Comparison of ENCODE assay signal across 8 cellular contexts in genomic region chr19:44112802-44113137, GRCh38. TPM values are rescaled to one million over a fixed set of nuclear protein-coding genes. Genes with fewer than 3 reads are reported as not detected.
DNase-seq lines count a peak whose midpoint lies in the region; ATAC-seq, FAIRE-seq and TF ChIP-seq lines count a peak whose summit lies in the region.

No MANE protein-coding gene starts in this region.

- H3K27ac ChIP-seq in MM.1S (ENCODE audit: low read length) = no peak overlapping the region
- H3K27ac ChIP-seq in H1 (ENCODE audit: low read depth, low read length) = peak overlapping the region; percentile 56

- no peak overlapping the region; the same call in 1 of the 2 replicates for H2AK5ac ChIP-seq in H1 (ENCODE audit: low read depth, low read length)

- H2BK20ac ChIP-seq in H1 (ENCODE audit: low read length) = no peak overlapping the region

- H3K36me3 ChIP-seq in MM.1S (replicated peaks; ENCODE audit: insufficient read depth, low read length) (no peaks in the 10 kb centered on the region), H1 (ENCODE audit: control insufficient read depth in 2 of 4, insufficient read depth in 4 of 4, low read length in 3 of 4) (peaks cover 0 to 18% (median 5%) of the 10 kb centered on the region in 4 experiments; a peak in 5 of 8 replicates)

- TF ChIP-seq EP300 in H1 (IDR thresholded peaks at IDR 0.05; ENCODE audit: borderline replicate concordance in 1 of 2, low read depth in 2 of 2, low read length in 2 of 2) = no peak

- no peak overlapping the region for H4K5ac ChIP-seq in H1 (ENCODE audit: insufficient read length, low read depth, low read length)

- H3K56ac ChIP-seq in H1 (replicated peaks; ENCODE audit: insufficient read length, low read depth, low read length) = no peak overlapping the region

- H3K4me3 ChIP-seq in MM.1S (ENCODE audit: low read length) (peak overlapping the region; percentile 87), H1 (ENCODE audit: extremely low read depth in 1 of 4, insufficient read depth in 2 of 4, low read depth in 3 of 4, low read length in 4 of 4) (peak overlapping the region; percentile 80 to 100 (median 95))

- ATAC-seq in GM19351 (IDR thresholded peaks at IDR 0.05; ENCODE audit: unreplicated experiment) = peak; percentile 9
- peak; percentile 20 for ATAC-seq in omental fat pad (ENCODE audit: low FRiP score)
- no peak for ATAC-seq in GM18519 (IDR thresholded peaks at IDR 0.05; ENCODE audit: low FRiP score, unreplicated experiment)
- no peak for ATAC-seq in HG03045 (IDR thresholded peaks at IDR 0.05; ENCODE audit: unreplicated experiment)
- ATAC-seq in HG03432 (IDR thresholded peaks at IDR 0.05; ENCODE audit: unreplicated experiment) = no peak

- no peak overlapping the region for H3K4ac ChIP-seq in H1 (replicated peaks; ENCODE audit: insufficient read length, low read depth, low read length)

- H4K91ac ChIP-seq in H1 (replicated peaks; ENCODE audit: insufficient read length, low read length) = no peak overlapping the region

- TF ChIP-seq CTCF in MM.1S (IDR thresholded peaks at IDR 0.05; ENCODE audit: low read length) (no peak), H1 (IDR thresholded peaks at IDR 0.05; ENCODE audit: control extremely low read depth in 1 of 3, insufficient read depth in 1 of 3, low read depth in 1 of 3, low read length in 3 of 3) (no peak), omental fat pad (IDR thresholded peaks at IDR 0.05) (no peak)

- no peak for FAIRE-seq in H1 (lab: Jason Lieb, UNC)

- peak overlapping the region; percentile 42; the same call in 1 of the 2 replicates for H4K8ac ChIP-seq in H1 (ENCODE audit: extremely low read depth, insufficient read depth, low read length)

- H3K4me1 ChIP-seq in MM.1S (ENCODE audit: low read length) (0 out of 2 replicates have a peak, but pooled peaks cover 3% of the 10 kb centered on the region), H1 (replicated peaks in 1 of 4; ENCODE audit: control insufficient read depth in 3 of 4, insufficient read depth in 4 of 4, low read length in 3 of 4) (no peaks in the 10 kb centered on the region)

- H3K14ac ChIP-seq in H1 (ENCODE audit: insufficient read length) = no peak overlapping the region

- no peak overlapping the region for H2BK15ac ChIP-seq in H1 (ENCODE audit: low read length)

- no peaks in the 10 kb centered on the region for H3F3A ChIP-seq in MM.1S (ENCODE audit: insufficient read depth, low read length)

- no peak for DNase-seq in MM.1S
- DNase-seq in H1 (ENCODE audit: low read depth in 1 of 2, low spot score in 2 of 2) = no peak
- no peak for DNase-seq in omental fat pad (ENCODE audit: low spot score)
- DNase-seq in NCI-H1417 (lab: John Stamatoyannopoulos, UW) = no peak

- POLR2A ChIA-PET in H1 (lab: Charles Lee; ENCODE audit: partially characterized antibody) = interaction anchor here (0.9 to 3.8 kb wide), 10 partner anchors 18 to 387 kb away, joined by 3 to 27 read pairs (median 5); partner anchors contain the start of genes ZNF180, ZNF223, ZNF224 and ZNF226

- no peak overlapping the region for H2BK120ac ChIP-seq in H1 (replicated peaks; ENCODE audit: low read depth, low read length)

- H3K27me3 ChIP-seq in MM.1S (replicated peaks; ENCODE audit: insufficient read depth, low read length) (no peaks in the 10 kb centered on the region), H1 (replicated peaks in 1 of 4; ENCODE audit: control insufficient read depth in 3 of 4, extremely low read depth in 1 of 4, insufficient read depth in 3 of 4, low read length in 3 of 4) (no peaks in the 10 kb centered on the region)

- no peaks in the 10 kb centered on the region; the same call in 1 of the 2 replicates for H3K79me1 ChIP-seq in H1 (ENCODE audit: low read depth, low read length)

- H3K9me3 ChIP-seq in MM.1S (replicated peaks; ENCODE audit: insufficient read depth, low read length) = no peaks in the 10 kb centered on the region
- H3K9me3 ChIP-seq in H1 (ENCODE audit: insufficient read depth in 2 of 2, low read depth in 1 of 2, low read length in 1 of 2) = peaks cover 15 to 17% of the 10 kb centered on the region in 2 experiments

- H3K23ac ChIP-seq in H1 (ENCODE audit: insufficient read length) = no peak overlapping the region

- H2AFZ ChIP-seq in MM.1S (ENCODE audit: low read length) (peak overlapping the region; percentile 98), H1 (ENCODE audit: low read length) (peak overlapping the region; percentile 63; the same call in 1 of the 2 replicates)

- TF ChIP-seq POLR2A in H1 (IDR thresholded peaks at IDR 0.05; ENCODE audit: control extremely low read depth in 1 of 2, low read depth in 2 of 2, low read length in 2 of 2) = no peak; a peak in 1 of 3 replicates

- H3K9ac ChIP-seq in MM.1S (ENCODE audit: low read length) = no peak overlapping the region
- H3K9ac ChIP-seq in H1 (replicated peaks in 1 of 4; ENCODE audit: extremely low read depth in 1 of 4, low read depth in 3 of 4, low read length in 3 of 4) = peak overlapping the region in 3 of 4 experiments; percentile 62 to 93 (median 81); a peak in 6 of 7 replicates

- peaks cover 4% of the 10 kb centered on the region; the same call in 1 of the 2 replicates for H3K23me2 ChIP-seq in H1 (ENCODE audit: low read depth, low read length)

- no peak overlapping the region; the same call in 1 of the 2 replicates for H2BK12ac ChIP-seq in H1 (ENCODE audit: low read depth, low read length)

- peak overlapping the region; percentile 98 for H3K4me2 ChIP-seq in MM.1S (ENCODE audit: low read depth, low read length)
- peak overlapping the region; percentile 64 to 69 for H3K4me2 ChIP-seq in H1 (ENCODE audit: insufficient read depth in 1 of 2, low read depth in 2 of 2, low read length in 2 of 2)

- CTCF ChIA-PET in H1 (lab: Charles Lee; ENCODE audit: partially characterized antibody) = interaction anchor here (0.9 kb wide), 1 partner anchor 62 kb away, joined by 5 read pairs; no protein-coding TSS in a partner anchor

- no peak for TF ChIP-seq RAD21 in H1 (IDR thresholded peaks at IDR 0.05 in 1 of 2, conservative IDR thresholded peaks at IDR 0.05 in 1 of 2; ENCODE audit: low read depth in 2 of 2, low read length in 2 of 2)

- H4K20me1 ChIP-seq in MM.1S (ENCODE audit: insufficient read depth, low read length) = no peaks in the 10 kb centered on the region
- H4K20me1 ChIP-seq in H1 (replicated peaks in 1 of 2; ENCODE audit: control insufficient read depth in 1 of 2, insufficient read depth in 2 of 2, low read length in 2 of 2) = no peaks in the 10 kb centered on the region

- H3K9me2 ChIP-seq in MM.1S (replicated peaks; ENCODE audit: insufficient read depth, low read length) = no peaks in the 10 kb centered on the region

- WGBS in H1 (ENCODE audit: extremely low coverage in 1 of 2, insufficient coverage in 1 of 2, insufficient read length in 1 of 2, insufficient replicate concordance in 2 of 2, low coverage in 1 of 2, low lambda C conversion rate in 2 of 2, missing lambda C conversion rate in 1 of 2), 2 experiments = 1% methylated on average over 11 of the region's 11 CpGs; no CpG with 5 or more reads in 1 of the 2 experiments

- H3K79me2 ChIP-seq in MM.1S (ENCODE audit: low read length) (no peaks in the 10 kb centered on the region), H1 (ENCODE audit: control insufficient read depth in 1 of 2, insufficient read depth in 2 of 2, low read length in 2 of 2) (peaks cover 0 to 14% of the 10 kb centered on the region in 2 experiments; a peak in 2 of 4 replicates)

- H2BK5ac ChIP-seq in H1 (ENCODE audit: low read depth, low read length) = 0 out of 2 replicates have a peak overlapping the region, but pooled peaks have one; percentile 8

- H3K18ac ChIP-seq in H1 (ENCODE audit: extremely low read depth, low read length) = no peak overlapping the region

RNA-seq across cellular contexts. Expression of gene ZNF225, which starts 0.4 kb away (rescaled TPM):
- total RNA-seq in H1 (2021; fragmentation: NEBNext Ultra II Directional; extraction: Animal tissue kit (Norgen Biotek cat#: 25700)) = 4.3 and 5.0 TPM in 2 replicates
- polyA plus RNA-seq in H1 (2011; rRNA removed) = 0.60 and 0.98 TPM in 2 replicates
- 0.66 TPM for polyA plus RNA-seq in H1 (2011; cell fraction: cytosol; rRNA removed)
- polyA plus RNA-seq in H1 (2011; cell fraction: nucleus; rRNA removed) = 0.60 TPM
- 1.8 to 3.4 TPM (median 2.5 TPM) in 4 replicates for polyA plus RNA-seq in H1 (2012, experiment 1 of 2)
- polyA plus RNA-seq in H1 (2012, experiment 2 of 2) = 0.09 TPM
- 2.2 TPM for polyA plus RNA-seq in H1 (2013, experiment 1 of 2)
- polyA plus RNA-seq in H1 (2013, experiment 2 of 2) = 2.4 TPM
- 2.2 and 3.8 TPM in 2 replicates for polyA minus RNA-seq in H1 (2011; rRNA and poly(A)+ RNA removed)
- polyA minus RNA-seq in H1 (2011; cell fraction: cytosol; rRNA and poly(A)+ RNA removed) = 1.8 TPM
- polyA minus RNA-seq in H1 (2011; cell fraction: nucleus; rRNA and poly(A)+ RNA removed) = 5.4 TPM
- 1 to 10 TPM; 1.8 to 5.5 (median 2.7) TPM for total RNA-seq in omental fat pad

RNA-seq across cellular contexts. Expression of gene ZNF224, which starts 18.6 kb away (rescaled TPM):
- 12.7 and 17.2 TPM in 2 replicates for total RNA-seq in H1 (2021; fragmentation: NEBNext Ultra II Directional; extraction: Animal tissue kit (Norgen Biotek cat#: 25700))
- 3.7 and 4.3 TPM in 2 replicates for polyA plus RNA-seq in H1 (2011; rRNA removed)
- 9.3 TPM for polyA plus RNA-seq in H1 (2011; cell fraction: cytosol; rRNA removed)
- polyA plus RNA-seq in H1 (2011; cell fraction: nucleus; rRNA removed) = 7.2 TPM
- 6.7 to 12.2 TPM (median 9.7 TPM) in 4 replicates for polyA plus RNA-seq in H1 (2012, experiment 1 of 2)
- 1.2 TPM for polyA plus RNA-seq in H1 (2012, experiment 2 of 2)
- polyA plus RNA-seq in H1 (2013, experiment 1 of 2) = 8.1 TPM
- polyA plus RNA-seq in H1 (2013, experiment 2 of 2) = 7.7 TPM
- polyA minus RNA-seq in H1 (2011; rRNA and poly(A)+ RNA removed) = 13.5 and 13.9 TPM in 2 replicates
- polyA minus RNA-seq in H1 (2011; cell fraction: cytosol; rRNA and poly(A)+ RNA removed) = 5.7 TPM
- polyA minus RNA-seq in H1 (2011; cell fraction: nucleus; rRNA and poly(A)+ RNA removed) = 23.5 TPM
- 10 to 100 TPM; 10.4 to 36.9 (median 17.5) TPM for total RNA-seq in omental fat pad

RNA-seq across cellular contexts. Expression of gene ZNF234, which starts 28.6 kb away (rescaled TPM):
- 8.7 and 12.3 TPM in 2 replicates for total RNA-seq in H1 (2021; fragmentation: NEBNext Ultra II Directional; extraction: Animal tissue kit (Norgen Biotek cat#: 25700))
- 1.3 and 1.9 TPM in 2 replicates for polyA plus RNA-seq in H1 (2011; rRNA removed)
- 2.2 TPM for polyA plus RNA-seq in H1 (2011; cell fraction: cytosol; rRNA removed)
- polyA plus RNA-seq in H1 (2011; cell fraction: nucleus; rRNA removed) = 3.5 TPM
- 4.9 to 6.7 TPM (median 5.0 TPM) in 4 replicates for polyA plus RNA-seq in H1 (2012, experiment 1 of 2)
- polyA plus RNA-seq in H1 (2012, experiment 2 of 2) = 0.38 TPM
- 4.1 TPM for polyA plus RNA-seq in H1 (2013, experiment 1 of 2)
- polyA plus RNA-seq in H1 (2013, experiment 2 of 2) = 4.3 TPM
- polyA minus RNA-seq in H1 (2011; rRNA and poly(A)+ RNA removed) = 7.5 and 10.1 TPM in 2 replicates
- 2.9 TPM for polyA minus RNA-seq in H1 (2011; cell fraction: cytosol; rRNA and poly(A)+ RNA removed)
- 10.7 TPM for polyA minus RNA-seq in H1 (2011; cell fraction: nucleus; rRNA and poly(A)+ RNA removed)
- total RNA-seq in omental fat pad = 10 to 100 TPM in 1 of 4 donors, 1 to 10 TPM in 3; 4.8 to 11.3 (median 8.4) TPM

RNA-seq across cellular contexts. Expression of gene ZNF284, which starts 40.8 kb away (rescaled TPM):
- 3.4 and 3.5 TPM in 2 replicates for total RNA-seq in H1 (2021; fragmentation: NEBNext Ultra II Directional; extraction: Animal tissue kit (Norgen Biotek cat#: 25700))
- 0.77 and 1.1 TPM in 2 replicates for polyA plus RNA-seq in H1 (2011; rRNA removed)
- polyA plus RNA-seq in H1 (2011; cell fraction: cytosol; rRNA removed) = 1.1 TPM
- 0.68 TPM for polyA plus RNA-seq in H1 (2011; cell fraction: nucleus; rRNA removed)
- 0.94 to 1.1 TPM (median 0.98 TPM) in 4 replicates for polyA plus RNA-seq in H1 (2012, experiment 1 of 2)
- polyA plus RNA-seq in H1 (2012, experiment 2 of 2) = 0.20 TPM
- polyA plus RNA-seq in H1 (2013, experiment 1 of 2) = 1.8 TPM
- 1.7 TPM for polyA plus RNA-seq in H1 (2013, experiment 2 of 2)
- polyA minus RNA-seq in H1 (2011; rRNA and poly(A)+ RNA removed) = 2.7 and 3.5 TPM in 2 replicates
- polyA minus RNA-seq in H1 (2011; cell fraction: cytosol; rRNA and poly(A)+ RNA removed) = 2.3 TPM
- polyA minus RNA-seq in H1 (2011; cell fraction: nucleus; rRNA and poly(A)+ RNA removed) = 1.00 TPM
- total RNA-seq in omental fat pad = 1 to 10 TPM in 3 of 4 donors, under 1 TPM in 1; 0.65 to 3.0 (median 1.7) TPM

RNA-seq across cellular contexts. Expression of gene ZNF226, which starts 52.1 kb away (rescaled TPM):
- total RNA-seq in H1 (2021; fragmentation: NEBNext Ultra II Directional; extraction: Animal tissue kit (Norgen Biotek cat#: 25700)) = 12.6 and 18.3 TPM in 2 replicates
- 3.2 and 4.1 TPM in 2 replicates for polyA plus RNA-seq in H1 (2011; rRNA removed)
- 8.9 TPM for polyA plus RNA-seq in H1 (2011; cell fraction: cytosol; rRNA removed)
- 6.3 TPM for polyA plus RNA-seq in H1 (2011; cell fraction: nucleus; rRNA removed)
- 8.3 to 12.9 TPM (median 10.1 TPM) in 4 replicates for polyA plus RNA-seq in H1 (2012, experiment 1 of 2)
- polyA plus RNA-seq in H1 (2012, experiment 2 of 2) = 1.6 TPM
- 10.4 TPM for polyA plus RNA-seq in H1 (2013, experiment 1 of 2)
- polyA plus RNA-seq in H1 (2013, experiment 2 of 2) = 9.7 TPM
- 10.3 and 11.2 TPM in 2 replicates for polyA minus RNA-seq in H1 (2011; rRNA and poly(A)+ RNA removed)
- polyA minus RNA-seq in H1 (2011; cell fraction: cytosol; rRNA and poly(A)+ RNA removed) = 2.9 TPM
- polyA minus RNA-seq in H1 (2011; cell fraction: nucleus; rRNA and poly(A)+ RNA removed) = 15.1 TPM
- 10 to 100 TPM in 3 of 4 donors, 1 to 10 TPM in 1; 9.5 to 18.6 (median 14.3) TPM for total RNA-seq in omental fat pad

Comparison
In these comparisons a context has a peak if more than half of its experiments do, and no peak if none do; other contexts are left out.
1. ATAC-seq: peak in GM19351 (single experiment) and omental fat pad (single experiment); none in GM18519 (single experiment), HG03045 (single experiment) and HG03432 (single experiment).